In the genomic region with DNA sequence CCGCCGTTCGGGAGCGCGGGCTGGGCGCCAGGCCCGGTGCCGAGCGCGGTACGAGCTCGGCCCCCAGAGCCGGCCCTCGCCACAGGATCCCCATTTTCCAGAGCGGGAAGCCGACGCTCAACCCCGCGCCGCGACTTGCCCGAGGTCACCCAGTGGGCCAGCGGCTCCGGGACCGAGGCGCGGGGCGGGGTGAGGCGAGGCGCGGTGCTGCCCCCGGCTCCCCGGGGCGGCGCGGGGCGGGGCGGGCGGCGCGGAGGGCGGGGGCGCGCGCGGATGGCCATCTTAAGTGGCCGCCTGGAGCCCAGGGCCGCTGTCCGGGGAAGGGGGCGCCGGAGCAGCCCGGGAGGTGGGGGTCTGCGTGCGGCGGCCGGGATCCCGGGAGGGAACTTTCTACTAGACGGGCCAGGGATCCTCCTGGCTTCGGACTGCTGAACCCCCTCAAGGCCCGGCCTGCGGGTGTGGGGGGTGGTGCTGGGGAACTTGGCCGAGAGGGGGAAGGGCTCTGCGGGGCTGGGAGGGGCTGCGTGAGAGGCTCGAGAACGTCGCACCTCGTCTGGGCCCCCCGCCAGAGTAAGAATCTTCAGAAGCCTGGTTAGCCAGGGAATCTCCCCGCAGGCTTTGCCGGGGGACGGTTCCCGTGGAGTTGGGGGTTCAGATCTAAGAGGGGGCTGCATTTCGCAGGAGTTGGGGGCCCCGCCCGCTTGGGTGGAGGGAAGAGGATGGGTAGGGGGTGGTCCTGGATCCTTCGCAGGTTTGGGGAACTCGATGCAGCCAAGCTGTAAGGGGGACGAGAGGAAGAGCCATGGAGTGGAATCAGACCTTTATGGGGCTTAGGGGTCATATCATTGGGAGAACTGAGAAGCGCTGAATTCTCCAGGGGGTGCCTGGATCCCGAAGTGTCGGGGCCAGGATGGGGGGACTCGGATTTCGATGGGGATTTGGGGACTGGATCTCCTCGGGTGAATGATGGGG, we compare ENCODE assay signal across 8 cellular contexts. TPM values are rescaled to one million over a fixed set of nuclear protein-coding genes. Genes with fewer than 3 reads are reported as not detected.
DNase-seq lines count a peak whose midpoint lies in the region; ATAC-seq and TF ChIP-seq lines count a peak whose summit lies in the region.

No MANE protein-coding gene starts in this region.

- H3K27ac Mint-ChIP-seq in activated T-helper 1 cell treated with anti-CD3 and anti-CD28 coated beads, Interleukin-12 subunit alpha, Interleukin-12 subunit beta, Interleukin-2, Interleukin-4 antibody, amounts not matched to agents 30 ng/mL and 10 ng/mL and 1 ng/mL, durations not matched to agents 14 hours and 24 hours and 36 hours: peak overlapping the region; percentile 93
- H3K27ac Mint-ChIP-seq in neural crest cell (ENCODE audit: unreplicated experiment) (peak overlapping the region; percentile 97), type B pancreatic cell (peak overlapping the region; percentile 91)

- no peaks in the 10 kb centered on the region; the same call in 1 of the 2 replicates for H3K9me3 ChIP-seq in AG04450 (ENCODE audit: control insufficient read depth, insufficient read depth, low read length)

- H3K4me1 Mint-ChIP-seq in activated T-helper 1 cell treated with anti-CD3 and anti-CD28 coated beads, Interleukin-12 subunit alpha, Interleukin-12 subunit beta, Interleukin-2, Interleukin-4 antibody, amounts not matched to agents 30 ng/mL and 10 ng/mL and 1 ng/mL, durations not matched to agents 14 hours and 24 hours and 36 hours (ENCODE audit: low read depth): peaks cover 19% of the 10 kb centered on the region
- peaks cover 27% of the 10 kb centered on the region for H3K4me1 Mint-ChIP-seq in neural crest cell
- H3K4me1 Mint-ChIP-seq in type B pancreatic cell (ENCODE audit: unreplicated experiment): peaks cover 13% of the 10 kb centered on the region

- H3K4me3 Mint-ChIP-seq in activated T-helper 1 cell treated with anti-CD3 and anti-CD28 coated beads, Interleukin-12 subunit alpha, Interleukin-12 subunit beta, Interleukin-2, Interleukin-4 antibody, amounts not matched to agents 30 ng/mL and 10 ng/mL and 1 ng/mL, durations not matched to agents 14 hours and 24 hours and 36 hours: peak overlapping the region; percentile 96
- H3K4me3 Mint-ChIP-seq in neural crest cell (peak overlapping the region; percentile 98), type B pancreatic cell (peak overlapping the region; percentile 97)

- ATAC-seq in GM18861 (IDR thresholded peaks at IDR 0.05; ENCODE audit: unreplicated experiment) (peak; percentile 23), HG03066 (IDR thresholded peaks at IDR 0.05; ENCODE audit: low read depth, unreplicated experiment) (peak; percentile 47)

- peak overlapping the region; percentile 83 for H3K4me3 ChIP-seq in AG04450 (ENCODE audit: low read depth, low read length)
- peak overlapping the region; percentile 91 for H3K4me3 ChIP-seq in fibroblast of the aortic adventitia (ENCODE audit: low read depth, low read length)

- H3K27me3 ChIP-seq in AG04450 (ENCODE audit: control insufficient read depth, insufficient read depth, low read length): no peaks in the 10 kb centered on the region

- CTCF ChIA-PET in AG04450 (lab: Charles Lee): interaction anchor here (0.6 to 1.7 kb wide), 15 partner anchors 10 to 248 kb away, joined by 3 to 10 read pairs (median 3); no protein-coding TSS in a partner anchor

- no peaks in the 10 kb centered on the region for H3K27me3 Mint-ChIP-seq in activated T-helper 1 cell treated with anti-CD3 and anti-CD28 coated beads, Interleukin-12 subunit alpha, Interleukin-12 subunit beta, Interleukin-2, Interleukin-4 antibody, amounts not matched to agents 30 ng/mL and 10 ng/mL and 1 ng/mL, durations not matched to agents 14 hours and 24 hours and 36 hours (ENCODE audit: insufficient read depth)
- peaks cover under 1% of the 10 kb centered on the region for H3K27me3 Mint-ChIP-seq in neural crest cell (ENCODE audit: low read depth)
- peaks cover under 1% of the 10 kb centered on the region for H3K27me3 Mint-ChIP-seq in type B pancreatic cell

- H3K36me3 Mint-ChIP-seq in activated T-helper 1 cell treated with anti-CD3 and anti-CD28 coated beads, Interleukin-12 subunit alpha, Interleukin-12 subunit beta, Interleukin-2, Interleukin-4 antibody, amounts not matched to agents 30 ng/mL and 10 ng/mL and 1 ng/mL, durations not matched to agents 14 hours and 24 hours and 36 hours (ENCODE audit: low read depth): peaks cover 3% of the 10 kb centered on the region
- no peaks in the 10 kb centered on the region for H3K36me3 Mint-ChIP-seq in neural crest cell (ENCODE audit: low read depth)
- H3K36me3 Mint-ChIP-seq in type B pancreatic cell: no peaks in the 10 kb centered on the region

- H3K9me3 Mint-ChIP-seq in activated T-helper 1 cell treated with anti-CD3 and anti-CD28 coated beads, Interleukin-12 subunit alpha, Interleukin-12 subunit beta, Interleukin-2, Interleukin-4 antibody, amounts not matched to agents 30 ng/mL and 10 ng/mL and 1 ng/mL, durations not matched to agents 14 hours and 24 hours and 36 hours: no peaks in the 10 kb centered on the region
- H3K9me3 Mint-ChIP-seq in neural crest cell: no peaks in the 10 kb centered on the region
- H3K9me3 Mint-ChIP-seq in type B pancreatic cell: no peaks in the 10 kb centered on the region

- TF ChIP-seq CTCF in AG04450 (IDR thresholded peaks at IDR 0.05; ENCODE audit: low read depth, low read length): no peak
- TF ChIP-seq CTCF in fibroblast of the aortic adventitia (IDR thresholded peaks at IDR 0.05; ENCODE audit: insufficient read depth, low read length): no peak
- TF ChIP-seq CTCF in neural crest cell (conservative IDR thresholded peaks at IDR 0.05): no peak
- no peak for TF ChIP-seq CTCF in type B pancreatic cell (conservative IDR thresholded peaks at IDR 0.05)

- intact Hi-C loops in activated T-helper 1 cell treated with anti-CD3 and anti-CD28 coated beads, Interleukin-12 subunit alpha, Interleukin-12 subunit beta, Interleukin-2, Interleukin-4 antibody, amounts not matched to agents 30 ng/mL and 10 ng/mL and 1 ng/mL, durations not matched to agents 14 hours and 24 hours and 36 hours (cut with micrococcal nuclease): loop anchor here (1.0 to 10.0 kb wide), 13 partner anchors 15 to 1151 kb away; a partner anchor contains a TSS

- POLR2A ChIA-PET in AG04450 (lab: Yijun Ruan, JAX): interaction anchor here (0.6 to 2.3 kb wide), 7 partner anchors 11 to 113 kb away, joined by 3 to 10 read pairs (median 4); a partner anchor contains a TSS

- peak overlapping the region; percentile 73 for H3K27ac ChIP-seq in AG04450 (ENCODE audit: low read depth, low read length)

- DNase-seq in AG04450 (ENCODE audit: low read depth, low spot score): no peak
- peak; percentile 54 for DNase-seq in NOMO-1 treated with dmso at 0.1 percent for 144 hours (lab: John Stamatoyannopoulos, UW; ENCODE audit: unreplicated experiment)
- peak; percentile 66 for DNase-seq in activated T-helper 1 cell treated with anti-CD3 and anti-CD28 coated beads, Interleukin-12 subunit alpha, Interleukin-12 subunit beta, Interleukin-2, Interleukin-4 antibody, amounts not matched to agents 30 ng/mL and 10 ng/mL and 1 ng/mL, durations not matched to agents 14 hours and 24 hours and 36 hours (ENCODE audit: low spot score)
- peak; percentile 68 for DNase-seq in fibroblast of the aortic adventitia (ENCODE audit: low read depth)
- peak; percentile 59 for DNase-seq in neural crest cell (ENCODE audit: low read depth, low spot score)
- peak; percentile 80 for DNase-seq in type B pancreatic cell (ENCODE audit: extremely low spot score, unreplicated experiment)

RNA-seq across cellular contexts. Expression of a gene that starts 0.7 kb away (rescaled TPM):
- 79.8 and 85.3 TPM in 2 replicates for polyA plus RNA-seq in AG04450 (2011; rRNA removed)
- 140 and 173 TPM in 2 replicates for polyA minus RNA-seq in AG04450 (2011; rRNA and poly(A)+ RNA removed)
- 139 and 140 TPM in 2 replicates for total RNA-seq in activated T-helper 1 cell treated with anti-CD3 and anti-CD28 coated beads, Interleukin-12 subunit alpha, Interleukin-12 subunit beta, Interleukin-2, Interleukin-4 antibody, amounts not matched to agents 30 ng/mL and 10 ng/mL and 1 ng/mL, durations not matched to agents 14 hours and 24 hours and 36 hours
- 27.9 and 54.6 TPM in 2 replicates for total RNA-seq in fibroblast of the aortic adventitia (ENCODE audit: low replicate concordance)
- 242 and 247 TPM in 2 replicates for total RNA-seq in neural crest cell
- total RNA-seq in type B pancreatic cell (ENCODE audit: low replicate concordance): 179 and 231 TPM in 2 replicates

RNA-seq across cellular contexts. Expression of a gene that starts 7.3 kb away (rescaled TPM):
- polyA plus RNA-seq in AG04450 (2011; rRNA removed): not detected in 2 replicates
- polyA minus RNA-seq in AG04450 (2011; rRNA and poly(A)+ RNA removed): not detected in 2 replicates
- not detected in 2 replicates for total RNA-seq in activated T-helper 1 cell treated with anti-CD3 and anti-CD28 coated beads, Interleukin-12 subunit alpha, Interleukin-12 subunit beta, Interleukin-2, Interleukin-4 antibody, amounts not matched to agents 30 ng/mL and 10 ng/mL and 1 ng/mL, durations not matched to agents 14 hours and 24 hours and 36 hours
- total RNA-seq in fibroblast of the aortic adventitia (ENCODE audit: low replicate concordance): not detected in 2 replicates
- total RNA-seq in neural crest cell: not detected in 2 replicates
- not detected in 2 replicates for total RNA-seq in type B pancreatic cell (ENCODE audit: low replicate concordance)

RNA-seq across cellular contexts. Expression of a gene that starts 20.1 kb away (rescaled TPM):
- polyA plus RNA-seq in AG04450 (2011; rRNA removed): not detected in 2 replicates
- not detected in 2 replicates for polyA minus RNA-seq in AG04450 (2011; rRNA and poly(A)+ RNA removed)
- total RNA-seq in activated T-helper 1 cell treated with anti-CD3 and anti-CD28 coated beads, Interleukin-12 subunit alpha, Interleukin-12 subunit beta, Interleukin-2, Interleukin-4 antibody, amounts not matched to agents 30 ng/mL and 10 ng/mL and 1 ng/mL, durations not matched to agents 14 hours and 24 hours and 36 hours: not detected in 2 replicates
- not detected in 2 replicates for total RNA-seq in fibroblast of the aortic adventitia (ENCODE audit: low replicate concordance)
- 5.1 and 5.6 TPM in 2 replicates for total RNA-seq in neural crest cell
- total RNA-seq in type B pancreatic cell (ENCODE audit: low replicate concordance): 2.8 and 3.0 TPM in 2 replicates

RNA-seq across cellular contexts. Expression of a gene that starts 32.0 kb away (rescaled TPM):
- polyA plus RNA-seq in AG04450 (2011; rRNA removed): 0.19 and 0.21 TPM in 2 replicates
- polyA minus RNA-seq in AG04450 (2011; rRNA and poly(A)+ RNA removed): not detected in 2 replicates
- not detected in 2 replicates for total RNA-seq in activated T-helper 1 cell treated with anti-CD3 and anti-CD28 coated beads, Interleukin-12 subunit alpha, Interleukin-12 subunit beta, Interleukin-2, Interleukin-4 antibody, amounts not matched to agents 30 ng/mL and 10 ng/mL and 1 ng/mL, durations not matched to agents 14 hours and 24 hours and 36 hours
- total RNA-seq in fibroblast of the aortic adventitia (ENCODE audit: low replicate concordance): 0.18 TPM in 1 of 2 replicates, not detected in the other
- not detected in 2 replicates for total RNA-seq in neural crest cell
- 2.7 and 6.7 TPM in 2 replicates for total RNA-seq in type B pancreatic cell (ENCODE audit: low replicate concordance)
